Comparison of ENCODE assay signal across 2 cellular contexts in genomic region chr1:155242805-155243358, GRCh38.
TF ChIP-seq lines count a peak whose summit lies in the region.

No MANE protein-coding gene starts in this region.

TF ChIP-seq in liver, 16 proteins besides CTCF, POLR2A, EP300 and RAD21:
- TF ChIP-seq TAF1 (conservative IDR thresholded peaks at IDR 0.05) (no peak), ZBTB33 (IDR thresholded peaks at IDR 0.05) (no peak), HNF4G (IDR thresholded peaks at IDR 0.05) (no peak), SP1 (IDR thresholded peaks at IDR 0.05) (no peak), FOXA2 (IDR thresholded peaks at IDR 0.05) (no peak), RXRA (IDR thresholded peaks at IDR 0.05) (no peak), GABPA (IDR thresholded peaks at IDR 0.05 in 1 of 2, conservative IDR thresholded peaks at IDR 0.05 in 1 of 2) (no peak), FOXA1 (IDR thresholded peaks at IDR 0.05) (no peak), EGR1 (IDR thresholded peaks at IDR 0.05; ENCODE audit: low read depth in 2 of 2) (no peak), MAX (IDR thresholded peaks at IDR 0.05) (no peak)

TF ChIP-seq in HepG2, 621 proteins besides CTCF, POLR2A, EP300 and RAD21:
- TF ChIP-seq CHD2 (IDR thresholded peaks at IDR 0.05; ENCODE audit: low read depth, low read length) (no peak), SRSF1 (optimal IDR thresholded peaks at IDR 0.05; ENCODE audit: low read depth, low read length) (no peak), ZUFSP (CRISPR knock-in tag; IDR thresholded peaks at IDR 0.05; ENCODE audit: borderline replicate concordance) (no peak), FOXJ3 (CRISPR knock-in tag; IDR thresholded peaks at IDR 0.05; ENCODE audit: borderline replicate concordance) (no peak)
TF ChIP-seq in HepG2: peak in this region for 0.
